20 cellular contexts compared by ENCODE assay signal in the genomic region with DNA sequence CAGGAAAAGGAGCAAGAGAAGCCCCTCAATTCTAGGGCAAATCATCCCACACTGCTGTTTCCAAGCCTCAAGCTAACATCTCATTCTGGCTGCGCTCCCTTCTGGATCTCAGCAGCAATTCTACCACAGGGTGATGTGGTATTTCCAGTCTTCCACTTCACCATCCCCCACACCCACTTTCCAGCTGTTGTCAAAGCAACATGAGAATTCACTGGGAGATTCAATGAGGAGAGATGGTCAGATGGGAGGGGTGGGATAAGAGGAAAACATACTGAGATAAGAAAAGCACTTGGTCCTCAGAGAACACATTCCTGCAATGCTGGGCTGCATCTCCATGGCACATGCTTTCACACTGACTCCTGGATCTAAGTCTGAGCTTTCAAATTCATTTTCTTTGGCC. TPM values are rescaled to one million over a fixed set of nuclear protein-coding genes. Genes with fewer than 3 reads are reported as not detected.
DNase-seq lines count a peak whose midpoint lies in the region; ATAC-seq, FAIRE-seq and TF ChIP-seq lines count a peak whose summit lies in the region.
"Had no signal": no experiment of that assay in that cellular context is flagged by ENCODE, and none has a peak within 500 bp of the region (broad histone marks: within the 10 kb centered on the region; RNA-seq: fewer than 3 reads in every experiment).

No MANE protein-coding gene starts in this region.

- no peak for FAIRE-seq in HepG2 (lab: Jason Lieb, UNC)
- FAIRE-seq: K562 had no signal

- TF ChIP-seq RAD21 in HepG2 (CRISPR knock-in tag; IDR thresholded peaks at IDR 0.05): no peak

- peaks cover 18% of the 10 kb centered on the region for H3K4me1 ChIP-seq in HepG2 (ENCODE audit: insufficient read depth, low read length)
- no peaks in the 10 kb centered on the region for H3K4me1 ChIP-seq in right lobe of liver
- no peaks in the 10 kb centered on the region for H3K4me1 ChIP-seq in right cardiac atrium (ENCODE audit: control insufficient read depth, insufficient read depth, low read length)
- H3K4me1 ChIP-seq: SJSA1 had no signal

- no TSS peak for BruUV-seq in HepG2 (replicated peaks; lab: Mats Ljungman, UMichigan)

- H3K4me3 ChIP-seq in HepG2 (replicated peaks in 1 of 3; ENCODE audit: insufficient read depth in 1 of 3, low read depth in 2 of 3, low read length in 3 of 3) (no peak overlapping the region), right lobe of liver (no peak overlapping the region), right cardiac atrium (ENCODE audit: low read length) (no peak overlapping the region), brain microvascular endothelial cell (ENCODE audit: low read depth, low read length) (no peak overlapping the region)
- H3K4me3 ChIP-seq: K562, PC-9, SJSA1 had no signal

- H3K4me3 Mint-ChIP-seq in nephron (peak overlapping the region in 1 of 3 experiments; percentile 6), type B pancreatic cell (peak overlapping the region; percentile 25)
- H3K4me3 Mint-ChIP-seq: CD14-positive monocyte had no signal

- POLR2A ChIA-PET in HepG2 (lab: Yijun Ruan, JAX): no interaction called here

- no peak; the same call in 2 of the 3 replicates for ATAC-seq in HepG2
- no peak for ATAC-seq in right lobe of liver
- ATAC-seq in right cardiac atrium: peak; percentile 45 to 63
- ATAC-seq: K562 had no signal

- H3K9me3 ChIP-seq in HepG2 (ENCODE audit: low read length): no peaks in the 10 kb centered on the region
- H3K9me3 ChIP-seq in right lobe of liver: no peaks in the 10 kb centered on the region
- no peaks in the 10 kb centered on the region for H3K9me3 ChIP-seq in right cardiac atrium (ENCODE audit: control insufficient read depth, low read length)
- H3K9me3 ChIP-seq: SJSA1 had no signal

- TF ChIP-seq POLR2A in HepG2 (IDR thresholded peaks at IDR 0.05; ENCODE audit: insufficient read depth in 1 of 2, low read depth in 2 of 2, low read length in 2 of 2) (no peak), right lobe of liver (IDR thresholded peaks at IDR 0.05) (no peak)

- peaks cover 7% of the 10 kb centered on the region for H3K27me3 Mint-ChIP-seq in nephron (ENCODE audit: low read depth)
- peaks cover 9% of the 10 kb centered on the region for H3K27me3 Mint-ChIP-seq in type B pancreatic cell

- DNase-seq in HepG2 (ENCODE audit: low spot score) (no peak), right lobe of liver (no peak), right cardiac atrium (no peak), type B pancreatic cell (ENCODE audit: extremely low spot score, unreplicated experiment) (no peak), brain microvascular endothelial cell (no peak), NCI-H2227 (lab: John Stamatoyannopoulos, UW; ENCODE audit: unreplicated experiment) (no peak), NK-92 (lab: John Stamatoyannopoulos, UW; ENCODE audit: unreplicated experiment) (no peak)
- DNase-seq: ACHN, DMS 273 treated with DMSO at 0.1 percent for 48 hours, GOT3, NCI-H1105, NCI-H2081, NCI-H2227 treated with DMSO at 0.1 percent for 48 hours, NCI-H510A treated with DMSO at 0.1 percent for 48 hours, PC-9 had no signal

- H3K4me1 Mint-ChIP-seq in nephron (peaks cover 33% of the 10 kb centered on the region), type B pancreatic cell (ENCODE audit: unreplicated experiment) (peaks cover 31% of the 10 kb centered on the region)
- H3K4me1 Mint-ChIP-seq: CD14-positive monocyte had no signal

- H3K36me3 Mint-ChIP-seq in nephron (ENCODE audit: low read depth): no peaks in the 10 kb centered on the region
- H3K36me3 Mint-ChIP-seq in type B pancreatic cell: no peaks in the 10 kb centered on the region
- H3K36me3 Mint-ChIP-seq: CD14-positive monocyte had no signal

- H3K27ac Mint-ChIP-seq in nephron: peak overlapping the region in 2 of 3 experiments; percentile 40 to 58
- H3K27ac Mint-ChIP-seq in type B pancreatic cell: no peak overlapping the region

- TF ChIP-seq EP300 in HepG2 (IDR thresholded peaks at IDR 0.05; ENCODE audit: low read depth in 2 of 2, low read length in 2 of 2) (no peak), HepG2 (CRISPR knock-in tag; IDR thresholded peaks at IDR 0.05; ENCODE audit: borderline replicate concordance) (no peak)

- intact Hi-C loops in HepG2 (cut with micrococcal nuclease; ENCODE audit: unreplicated experiment) (no loop called here), right lobe of liver (cut with DNase I) (no loop called here), right cardiac atrium (cut with DNase I) (no loop called here)

- no peaks in the 10 kb centered on the region for H4K20me1 ChIP-seq in HepG2 (ENCODE audit: insufficient read depth, low read length)

- H3K9ac ChIP-seq in HepG2 (ENCODE audit: insufficient read depth, low read depth, low read length): no peak overlapping the region

- H3K4me2 ChIP-seq in HepG2 (ENCODE audit: low read depth, low read length): peak overlapping the region; percentile 34; the same call in 1 of the 2 replicates
- H3K4me2 ChIP-seq: PC-9 had no signal

- CTCF ChIA-PET in HepG2 (lab: Yijun Ruan, JAX; ENCODE audit: low intra/inter-chr PET ratio, low total read pairs): no interaction called here

- no peak overlapping the region for H2AFZ ChIP-seq in HepG2 (ENCODE audit: low read length)
- H2AFZ ChIP-seq: PC-9 had no signal

- 95% methylated on average over 1 of the region's 1 CpG for WGBS in HepG2 (ENCODE audit: low lambda C conversion rate)
- 100% methylated on average over 1 of the region's 1 CpG for WGBS in right lobe of liver (ENCODE audit: insufficient coverage, low coverage, low lambda C conversion rate, missing lambda C conversion rate)
- WGBS in right cardiac atrium: 76% methylated on average over 1 of the region's 1 CpG

- no peak overlapping the region for H3K27ac ChIP-seq in HepG2 (ENCODE audit: extremely low read length, insufficient read depth, low read length)
- no peak overlapping the region for H3K27ac ChIP-seq in right lobe of liver
- H3K27ac ChIP-seq in right cardiac atrium (ENCODE audit: low read length): no peak overlapping the region
- no peak overlapping the region for H3K27ac ChIP-seq in brain microvascular endothelial cell
- H3K27ac ChIP-seq: PC-9, RWPE1, SJSA1 had no signal

- in situ Hi-C loops in HepG2 (cut with HindIII; ENCODE audit: extremely low pct_ligation_motif_present, low pct_unique_long_range_greater_than_20kb): no loop called here
- in situ Hi-C loops in brain microvascular endothelial cell (cut with HindIII; ENCODE audit: low pct_ligation_motif_present, low sequenced_read_pairs): no loop called here

- no peak for TF ChIP-seq CTCF in HepG2 (CRISPR knock-in tag; IDR thresholded peaks at IDR 0.05)
- no peak for TF ChIP-seq CTCF in right lobe of liver (IDR thresholded peaks at IDR 0.05)
- TF ChIP-seq CTCF in nephron (IDR thresholded peaks at IDR 0.05; ENCODE audit: unreplicated experiment in 3 of 3): no peak
- no peak for TF ChIP-seq CTCF in type B pancreatic cell (conservative IDR thresholded peaks at IDR 0.05)
- TF ChIP-seq CTCF in brain microvascular endothelial cell (IDR thresholded peaks at IDR 0.05; ENCODE audit: low read depth, low read length, missing control alignments): no peak

- H3K9me3 Mint-ChIP-seq in nephron: no peaks in the 10 kb centered on the region
- H3K9me3 Mint-ChIP-seq in type B pancreatic cell: no peaks in the 10 kb centered on the region
- H3K9me3 Mint-ChIP-seq: CD14-positive monocyte had no signal

- no peaks in the 10 kb centered on the region for H3K27me3 ChIP-seq in HepG2 (ENCODE audit: control insufficient read depth in 1 of 2, insufficient read depth in 2 of 2, low read length in 2 of 2)
- no peaks in the 10 kb centered on the region for H3K27me3 ChIP-seq in right lobe of liver
- H3K27me3 ChIP-seq in right cardiac atrium (ENCODE audit: control insufficient read depth, insufficient read depth): no peaks in the 10 kb centered on the region
- no peaks in the 10 kb centered on the region for H3K27me3 ChIP-seq in brain microvascular endothelial cell (replicated peaks)

- H3K36me3 ChIP-seq in HepG2 (replicated peaks in 1 of 2; ENCODE audit: control insufficient read depth in 1 of 2, insufficient read depth in 2 of 2, low read length in 2 of 2): no peaks in the 10 kb centered on the region
- H3K36me3 ChIP-seq in right lobe of liver: no peaks in the 10 kb centered on the region
- no peaks in the 10 kb centered on the region for H3K36me3 ChIP-seq in brain microvascular endothelial cell (replicated peaks)
- H3K36me3 ChIP-seq: SJSA1 had no signal

- no peaks in the 10 kb centered on the region for H3K79me2 ChIP-seq in HepG2 (ENCODE audit: insufficient read depth, low read length)

RNA-seq across cellular contexts. Expression of gene LRRC52, which starts 47.3 kb away (rescaled TPM):
- total RNA-seq in HepG2 (2016; rRNA removed; fragmentation: Illumina TruSeq; extraction: Trizol): not detected in 2 replicates
- total RNA-seq in HepG2 (2016; cell fraction: cytosol; rRNA removed; fragmentation: Illumina TruSeq; extraction: Trizol; ENCODE audit: low read depth): not detected in 2 replicates
- not detected in 2 replicates for total RNA-seq in HepG2 (2016; cell fraction: insoluble cytoplasmic fraction; rRNA removed; fragmentation: Illumina TruSeq; extraction: Trizol)
- total RNA-seq in HepG2 (2016; cell fraction: membrane; rRNA removed; fragmentation: Illumina TruSeq; extraction: Trizol): not detected in 2 replicates
- total RNA-seq in HepG2 (2016; cell fraction: nucleus; rRNA removed; fragmentation: Illumina TruSeq; extraction: Trizol): not detected in 2 replicates
- polyA plus RNA-seq in HepG2 (2011; rRNA removed): not detected in 2 replicates
- not detected in 2 replicates for polyA plus RNA-seq in HepG2 (2011; cell fraction: cytosol; rRNA removed)
- polyA plus RNA-seq in HepG2 (2011; cell fraction: nucleus; rRNA removed): not detected in 2 replicates
- polyA plus RNA-seq in HepG2 (2012): not detected in 2 replicates
- polyA plus RNA-seq in HepG2 (2016; cell fraction: cytosol; fragmentation: Illumina TruSeq; extraction: Trizol; ENCODE audit: low read depth): not detected in 2 replicates
- polyA plus RNA-seq in HepG2 (2016; cell fraction: insoluble cytoplasmic fraction; fragmentation: Illumina TruSeq; extraction: Trizol; ENCODE audit: low read depth): not detected in 2 replicates
- not detected in 2 replicates for polyA plus RNA-seq in HepG2 (2016; cell fraction: membrane; fragmentation: Illumina TruSeq; extraction: Trizol; ENCODE audit: low read depth)
- polyA plus RNA-seq in HepG2 (2016; cell fraction: nucleus; fragmentation: Illumina TruSeq; extraction: Trizol; ENCODE audit: insufficient read depth, low read depth): not detected in 2 replicates
- not detected in 2 replicates for polyA minus RNA-seq in HepG2 (2011; rRNA and poly(A)+ RNA removed; ENCODE audit: low replicate concordance)
- polyA minus RNA-seq in HepG2 (2011; cell fraction: cytosol; rRNA and poly(A)+ RNA removed): not detected in 2 replicates
- not detected in 2 replicates for polyA minus RNA-seq in HepG2 (2011; cell fraction: nucleus; rRNA and poly(A)+ RNA removed)
- not detected for total RNA-seq in right lobe of liver
- not detected for total RNA-seq in right cardiac atrium
- polyA plus RNA-seq in right cardiac atrium: 0.05 TPM
- total RNA-seq in type B pancreatic cell (ENCODE audit: low replicate concordance): not detected in 2 replicates
- total RNA-seq: K562, PC-9, SJSA1 had no signal
- polyA plus RNA-seq: CD14-positive monocyte, K562 had no signal

RNA-seq across cellular contexts. Expression of gene RXRG, which starts 51.6 kb away (rescaled TPM):
- total RNA-seq in HepG2 (2016; rRNA removed; fragmentation: Illumina TruSeq; extraction: Trizol) (not detected in 2 replicates), right lobe of liver (under 1 TPM in 2 of 6 experiments, not detected in 4; 0.26 to 0.32 TPM), right cardiac atrium (1 to 10 TPM; 2.1 to 4.7 (median 3.9) TPM), type B pancreatic cell (ENCODE audit: low replicate concordance) (0.98 and 5.8 TPM in 2 replicates)
- total RNA-seq in HepG2 (2016; cell fraction: cytosol; rRNA removed; fragmentation: Illumina TruSeq; extraction: Trizol; ENCODE audit: low read depth): 0.35 TPM in 1 of 2 replicates, not detected in the other
- total RNA-seq in HepG2 (2016; cell fraction: insoluble cytoplasmic fraction; rRNA removed; fragmentation: Illumina TruSeq; extraction: Trizol): not detected in 2 replicates
- total RNA-seq in HepG2 (2016; cell fraction: membrane; rRNA removed; fragmentation: Illumina TruSeq; extraction: Trizol): 0.21 TPM in 1 of 2 replicates, not detected in the other
- not detected in 2 replicates for total RNA-seq in HepG2 (2016; cell fraction: nucleus; rRNA removed; fragmentation: Illumina TruSeq; extraction: Trizol)
- polyA plus RNA-seq in HepG2 (2011; rRNA removed) (not detected in 2 replicates), right cardiac atrium (1.4 TPM)
- polyA plus RNA-seq in HepG2 (2011; cell fraction: cytosol; rRNA removed): not detected in 2 replicates
- polyA plus RNA-seq in HepG2 (2011; cell fraction: nucleus; rRNA removed): not detected in 2 replicates
- polyA plus RNA-seq in HepG2 (2012): not detected in 2 replicates
- 0.07 and 0.10 TPM in 2 replicates for polyA plus RNA-seq in HepG2 (2016; cell fraction: cytosol; fragmentation: Illumina TruSeq; extraction: Trizol; ENCODE audit: low read depth)
- polyA plus RNA-seq in HepG2 (2016; cell fraction: insoluble cytoplasmic fraction; fragmentation: Illumina TruSeq; extraction: Trizol; ENCODE audit: low read depth): not detected in 2 replicates
- not detected in 2 replicates for polyA plus RNA-seq in HepG2 (2016; cell fraction: membrane; fragmentation: Illumina TruSeq; extraction: Trizol; ENCODE audit: low read depth)
- polyA plus RNA-seq in HepG2 (2016; cell fraction: nucleus; fragmentation: Illumina TruSeq; extraction: Trizol; ENCODE audit: insufficient read depth, low read depth): not detected in 2 replicates
- not detected in 2 replicates for polyA minus RNA-seq in HepG2 (2011; rRNA and poly(A)+ RNA removed; ENCODE audit: low replicate concordance)
- polyA minus RNA-seq in HepG2 (2011; cell fraction: cytosol; rRNA and poly(A)+ RNA removed): not detected in 2 replicates
- not detected in 2 replicates for polyA minus RNA-seq in HepG2 (2011; cell fraction: nucleus; rRNA and poly(A)+ RNA removed)
- total RNA-seq: K562, PC-9, SJSA1 had no signal
- polyA plus RNA-seq: CD14-positive monocyte, K562 had no signal

Comparison
In these comparisons a context has a peak if more than half of its experiments do, and no peak if none do; other contexts are left out.
1. ATAC-seq: peak in right cardiac atrium (2 of 2); none in HepG2 (single experiment) and right lobe of liver (0 of 4).